9 cellular contexts compared by ENCODE assay signal in genomic region chr18:61360440-61361383, GRCh38. TPM values are rescaled to one million over a fixed set of nuclear protein-coding genes. Genes with fewer than 3 reads are reported as not detected.
DNase-seq lines count a peak whose midpoint lies in the region; ATAC-seq lines count a peak whose summit lies in the region.
"Had no signal": no experiment of that assay in that cellular context is flagged by ENCODE, and none has a peak within 500 bp of the region (broad histone marks: within the 10 kb centered on the region; RNA-seq: fewer than 3 reads in every experiment).

No MANE protein-coding gene starts in this region.

- no peaks in the 10 kb centered on the region for H3K36me3 Mint-ChIP-seq in naive B cell

- no peak overlapping the region for H3K4ac ChIP-seq in mesenchymal stem cell (ENCODE audit: low read depth in 1 of 2, low read length in 2 of 2)

- DNase-seq in naive B cell (peak; percentile 1), SHP77 (lab: John Stamatoyannopoulos, UW) (no peak), AG08396 (ENCODE audit: low spot score) (no peak), mesenchymal stem cell (no peak)
- DNase-seq in stimulated activated naive CD4-positive, alpha-beta T cell treated with Interleukin-2 at 50 U/mL for 16 hours (lab: John Stamatoyannopoulos, UW), result no peak
- DNase-seq: activated CD8-positive, alpha-beta T cell treated with anti-CD3 and anti-CD28 coated beads for 36 hours had no signal

- H3K14ac ChIP-seq in mesenchymal stem cell (ENCODE audit: low read length in 2 of 2), result no peak overlapping the region

- no peak overlapping the region for H2BK15ac ChIP-seq in mesenchymal stem cell (ENCODE audit: low read depth, poor library complexity, severe bottlenecking)

- ATAC-seq in GM18870 (IDR thresholded peaks at IDR 0.05; ENCODE audit: unreplicated experiment), result peak; percentile 97
- peak; percentile 92 for ATAC-seq in HG02571 (IDR thresholded peaks at IDR 0.05; ENCODE audit: unreplicated experiment)
- peak; percentile 93 for ATAC-seq in HG03571 (IDR thresholded peaks at IDR 0.05; ENCODE audit: unreplicated experiment)
- ATAC-seq in naive B cell (ENCODE audit: low read depth in 2 of 2), result peak; percentile 66 to 74
- ATAC-seq: activated CD8-positive, alpha-beta T cell treated with anti-CD3 and anti-CD28 coated beads for 36 hours had no signal

- no peak overlapping the region for H3K23ac ChIP-seq in mesenchymal stem cell (ENCODE audit: low read length in 2 of 2)

- no peak overlapping the region for H3K18ac ChIP-seq in mesenchymal stem cell (ENCODE audit: low read depth in 1 of 2, low read length in 2 of 2)

- no peak overlapping the region for H3K4me2 ChIP-seq in mesenchymal stem cell (ENCODE audit: low read length, poor library complexity, severe bottlenecking)

- H3K27ac ChIP-seq in mesenchymal stem cell (ENCODE audit: low read length, poor library complexity, severe bottlenecking), result no peak overlapping the region

- peak overlapping the region in 5 of 6 donors; percentile 25 to 80 (median 63) for H3K27ac Mint-ChIP-seq in naive B cell
- H3K27ac Mint-ChIP-seq: activated CD8-positive, alpha-beta T cell treated with anti-CD3 and anti-CD28 coated beads for 36 hours had no signal

- H3K36me3 ChIP-seq in mesenchymal stem cell (ENCODE audit: control insufficient read depth in 1 of 2, insufficient read depth in 2 of 2, low read depth in 1 of 2, low read length in 2 of 2), result no peaks in the 10 kb centered on the region

- H2AFZ ChIP-seq in mesenchymal stem cell (ENCODE audit: low read depth, low read length), result no peak overlapping the region

- H2BK12ac ChIP-seq in mesenchymal stem cell (ENCODE audit: low read length in 2 of 2), result no peak overlapping the region

- no peak overlapping the region for H3K4me3 ChIP-seq in mesenchymal stem cell (ENCODE audit: insufficient read depth in 1 of 2, low read depth in 1 of 2, low read length in 2 of 2)

- H3K4me1 ChIP-seq in mesenchymal stem cell (ENCODE audit: control insufficient read depth, insufficient read depth, low read depth, low read length), result no peaks in the 10 kb centered on the region

- H2AK5ac ChIP-seq in mesenchymal stem cell (ENCODE audit: low read length, severe bottlenecking), result no peak overlapping the region

- peaks cover 2 to 5% (median 4%) of the 10 kb centered on the region in 7 donors for H3K9me3 Mint-ChIP-seq in naive B cell
- H3K9me3 Mint-ChIP-seq: activated CD8-positive, alpha-beta T cell treated with anti-CD3 and anti-CD28 coated beads for 36 hours had no signal

- no peak overlapping the region for H4K8ac ChIP-seq in mesenchymal stem cell (ENCODE audit: low read length)

- H3K4me1 Mint-ChIP-seq in naive B cell, result peaks cover 11 to 14% (median 11%) of the 10 kb centered on the region in 3 donors

- H3K9ac ChIP-seq in mesenchymal stem cell (ENCODE audit: low read length), result no peak overlapping the region

- peak overlapping the region; percentile 1 to 78 (median 64) for H3K4me3 Mint-ChIP-seq in naive B cell
- H3K4me3 Mint-ChIP-seq: activated CD8-positive, alpha-beta T cell treated with anti-CD3 and anti-CD28 coated beads for 36 hours had no signal

- WGBS in mesenchymal stem cell, result 73% methylated on average over 4 of the region's 7 CpGs

- H2BK120ac ChIP-seq in mesenchymal stem cell (ENCODE audit: low read depth, low read length), result no peak overlapping the region

- H2BK5ac ChIP-seq in mesenchymal stem cell (ENCODE audit: low read depth, low read length, poor library complexity, severe bottlenecking), result no peak overlapping the region

- H3K79me1 ChIP-seq in mesenchymal stem cell (replicated peaks; ENCODE audit: low read length, poor library complexity, severe bottlenecking), result no peaks in the 10 kb centered on the region

- no peak overlapping the region for H4K91ac ChIP-seq in mesenchymal stem cell (ENCODE audit: low read length)

- H3K27me3 Mint-ChIP-seq in naive B cell, result peaks cover 6 to 20% (median 14%) of the 10 kb centered on the region in 3 donors

- H3K27me3 ChIP-seq in mesenchymal stem cell (ENCODE audit: control insufficient read depth in 1 of 2, insufficient read depth in 1 of 2, low read length in 2 of 2), result no peaks in the 10 kb centered on the region

- no peaks in the 10 kb centered on the region for H3K9me3 ChIP-seq in mesenchymal stem cell (ENCODE audit: control insufficient read depth, low read length)

RNA-seq across cellular contexts. Expression of gene CDH20, which starts 27.5 kb away (rescaled TPM):
- polyA plus RNA-seq in naive B cell (ENCODE audit: low read depth in 6 of 6), result under 1 TPM in 2 of 6 donors, not detected in 4; 0.20 to 0.22 TPM
- not detected for polyA plus RNA-seq in mesenchymal stem cell (2013, experiment 1 of 2)
- 0.01 TPM for polyA plus RNA-seq in mesenchymal stem cell (2013, experiment 2 of 2)
